8 cellular contexts compared by ENCODE assay signal in the genomic region with DNA sequence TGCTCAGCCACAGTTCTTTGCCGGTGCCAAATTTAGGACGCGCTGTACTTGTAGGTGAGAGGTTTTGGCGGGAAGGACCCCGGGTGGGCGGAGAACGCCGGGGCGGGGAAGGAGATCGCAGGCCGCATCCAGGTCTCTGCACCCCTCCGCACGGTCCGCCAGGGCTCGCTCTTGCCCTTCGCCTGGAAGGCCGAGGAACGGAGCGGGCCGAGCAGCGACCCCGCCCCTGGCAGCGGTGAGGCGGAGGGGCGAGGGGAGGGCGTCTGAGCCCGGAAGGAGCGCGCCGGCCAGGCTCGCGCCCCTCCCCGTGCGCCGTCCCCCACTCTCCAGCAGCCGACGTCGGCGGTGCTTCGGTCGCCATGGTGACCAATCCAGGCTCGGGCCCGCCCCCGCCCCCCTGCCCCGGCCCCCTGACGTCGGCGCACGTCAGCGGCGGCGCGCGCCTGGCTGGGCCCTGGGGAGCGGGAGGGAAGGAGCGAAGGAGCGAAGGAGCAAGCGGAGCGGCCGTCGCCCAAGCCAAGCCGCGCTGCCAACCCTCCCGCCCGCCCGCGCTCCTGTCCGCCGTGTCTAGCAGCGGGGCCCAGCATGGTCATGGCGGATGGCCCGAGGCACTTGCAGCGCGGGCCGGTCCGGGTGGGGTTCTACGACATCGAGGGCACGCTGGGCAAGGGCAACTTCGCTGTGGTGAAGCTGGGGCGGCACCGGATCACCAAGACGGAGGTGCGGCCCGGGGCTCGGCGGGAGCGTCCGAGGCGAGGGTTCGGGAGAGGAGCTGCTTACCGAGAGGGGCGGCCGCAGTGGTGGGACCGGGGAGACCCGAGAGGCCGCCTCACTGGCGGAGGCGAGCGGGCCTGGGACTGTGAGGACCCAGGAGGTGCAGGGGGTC. TPM values are rescaled to one million over a fixed set of nuclear protein-coding genes. Genes with fewer than 3 reads are reported as not detected.
DNase-seq lines count a peak whose midpoint lies in the region; ATAC-seq and TF ChIP-seq lines count a peak whose summit lies in the region.

Gene SIK2 (plus strand): TSS at position 471 of the 886 bp plus-strand sequence. CDS start 115 bp downstream, at position 586.

- peak; percentile 82 for ATAC-seq in GM21515 (IDR thresholded peaks at IDR 0.05; ENCODE audit: unreplicated experiment)
- ATAC-seq in mucosa of descending colon, result peak; percentile 93

- H3K27me3 ChIP-seq in HUES64 (ENCODE audit: insufficient read depth, low read length) (peaks cover 25% of the 10 kb centered on the region), OCI-LY1 (ENCODE audit: insufficient read depth, low read length) (no peaks in the 10 kb centered on the region)

- TF ChIP-seq CTCF in OCI-LY1 (IDR thresholded peaks at IDR 0.05; ENCODE audit: low read length) (peak; percentile 97), mucosa of descending colon (IDR thresholded peaks at IDR 0.05) (peak; percentile 82)

- no peaks in the 10 kb centered on the region for H3K9me2 ChIP-seq in OCI-LY1 (ENCODE audit: low read depth, low read length)

- peaks cover 33% of the 10 kb centered on the region for H3K79me2 ChIP-seq in OCI-LY1 (ENCODE audit: insufficient read depth, low read length)

- H3K4me1 ChIP-seq in HUES64 (ENCODE audit: insufficient read depth, low read length) (peaks cover 15% of the 10 kb centered on the region), OCI-LY1 (ENCODE audit: insufficient read depth, low read length, severe bottlenecking) (peaks cover 52% of the 10 kb centered on the region), mucosa of descending colon (ENCODE audit: low read depth) (peaks cover 20% of the 10 kb centered on the region)

- no peaks in the 10 kb centered on the region for H3K36me3 ChIP-seq in HUES64 (ENCODE audit: insufficient read depth, low read length)
- H3K36me3 ChIP-seq in OCI-LY1 (ENCODE audit: insufficient read depth, low read length), result no peaks in the 10 kb centered on the region
- H3K36me3 ChIP-seq in mucosa of descending colon (ENCODE audit: low read depth), result no peaks in the 10 kb centered on the region

- H3K27ac ChIP-seq in HUES64 (ENCODE audit: low read depth, low read length) (peak within 1 kb of the TSS; percentile 78), OCI-LY1 (ENCODE audit: low read depth, low read length, poor library complexity, severe bottlenecking) (peak within 1 kb of the TSS; percentile 70), epithelial cell of prostate (peak within 1 kb of the TSS; percentile 68)

- H3F3A ChIP-seq in OCI-LY1 (ENCODE audit: insufficient read depth, low read length), result peaks cover 7% of the 10 kb centered on the region; the same call in 1 of the 2 replicates

- intact Hi-C loops in mucosa of descending colon (cut with DNase I, micrococcal nuclease), result loop anchor here (5.0 kb wide), 1 partner anchor 175 kb away; no protein-coding TSS in a partner anchor

- peak; percentile 77 for DNase-seq in DMS 273 treated with DMSO at 0.1 percent for 48 hours (lab: John Stamatoyannopoulos, UW)
- DNase-seq in activated T-cell treated with anti-CD3 and anti-CD28 coated beads for 4 hours, result peak; percentile 70
- peak; percentile 56 for DNase-seq in epithelial cell of prostate (ENCODE audit: low read depth, low spot score)
- DNase-seq in mucosa of descending colon, result peak; percentile 93 to 96 (median 94)
- peak; percentile 84 for DNase-seq in stimulated activated CD8-positive, alpha-beta memory T cell treated with anti-CD3 and anti-CD28 coated beads, Interleukin-4, amount 100 ng/mL, for 24 hours (ENCODE audit: low read depth)

- H3K9me3 ChIP-seq in HUES64 (ENCODE audit: insufficient read depth, low read depth, low read length) (no peaks in the 10 kb centered on the region), OCI-LY1 (ENCODE audit: low read length) (no peaks in the 10 kb centered on the region), mucosa of descending colon (no peaks in the 10 kb centered on the region)

- peak within 1 kb of the TSS; percentile 78 for H2AFZ ChIP-seq in OCI-LY1 (ENCODE audit: low read length)

- H4K20me1 ChIP-seq in OCI-LY1 (ENCODE audit: insufficient read depth, low read length), result no peaks in the 10 kb centered on the region

- WGBS in HUES64, result under 1% methylated on average over 100 of the region's 100 CpGs

- H3K4me3 ChIP-seq in HUES64 (ENCODE audit: low read length), result peak within 1 kb of the TSS; percentile 81
- peak within 1 kb of the TSS; percentile 84 for H3K4me3 ChIP-seq in OCI-LY1 (ENCODE audit: low read depth, low read length, poor library complexity, severe bottlenecking)
- peak within 1 kb of the TSS; percentile 88 for H3K4me3 ChIP-seq in mucosa of descending colon

- peak within 1 kb of the TSS; percentile 85 for H3K4me2 ChIP-seq in OCI-LY1 (ENCODE audit: low read length)

- H3K9ac ChIP-seq in HUES64 (ENCODE audit: low read depth, low read length) (peak within 1 kb of the TSS; percentile 73), OCI-LY1 (ENCODE audit: low read length) (peak within 1 kb of the TSS; percentile 79)

RNA-seq across cellular contexts. Expression of gene SIK2, which starts in this region (rescaled TPM):
- polyA plus RNA-seq in HUES64 (2013, experiment 1 of 2), result 7.6 TPM
- polyA plus RNA-seq in HUES64 (2013, experiment 2 of 2), result 8.6 TPM
- total RNA-seq in mucosa of descending colon, result 10 to 100 TPM; 22.0 to 23.0 (median 22.7) TPM

Comparison
In these comparisons a context has a peak if more than half of its experiments do, and no peak if none do; other contexts are left out.
1. Peak in every context shown above with its lines: DNase-seq, ATAC-seq, H3K4me3 ChIP-seq and H3K27ac ChIP-seq.